In the genomic region with DNA sequence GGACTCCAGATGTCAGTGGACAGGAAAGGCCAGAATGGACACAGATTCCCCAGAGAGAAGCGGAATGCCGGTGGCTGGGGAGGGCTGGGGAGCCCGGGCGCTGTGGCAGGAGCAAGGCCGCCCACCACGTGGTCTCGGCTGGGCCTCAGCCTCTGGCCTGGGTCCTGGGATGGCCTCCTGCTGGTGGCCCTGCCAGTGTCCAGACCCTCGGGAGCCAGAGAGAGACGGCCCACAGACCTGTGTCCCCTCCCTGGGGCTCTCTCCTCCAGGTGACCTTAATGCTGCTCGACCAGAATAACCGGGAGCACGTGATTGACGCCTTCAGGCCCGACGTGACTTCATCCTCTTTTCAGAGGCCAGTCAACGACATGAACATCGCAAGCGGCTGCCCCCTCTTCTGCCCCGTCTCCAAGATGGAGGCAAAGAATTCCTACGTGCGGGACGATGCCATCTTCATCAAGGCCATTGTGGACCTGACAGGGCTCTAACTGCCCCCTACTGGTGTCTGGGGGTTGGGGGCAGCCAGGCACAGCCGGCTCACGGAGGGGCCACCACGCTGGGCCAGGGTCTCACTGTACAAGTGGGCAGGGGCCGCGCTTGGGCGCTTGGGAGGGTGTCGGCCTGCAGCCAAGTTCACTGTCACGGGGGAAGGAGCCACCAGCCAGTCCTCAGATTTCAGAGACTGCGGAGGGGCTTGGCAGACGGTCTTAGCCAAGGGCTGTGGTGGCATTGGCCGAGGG, we compare ENCODE assay signal across 18 cellular contexts. TPM values are rescaled to one million over a fixed set of nuclear protein-coding genes. Genes with fewer than 3 reads are reported as not detected.
DNase-seq lines count a peak whose midpoint lies in the region; ATAC-seq, FAIRE-seq and TF ChIP-seq lines count a peak whose summit lies in the region.
"Had no signal": no experiment of that assay in that cellular context is flagged by ENCODE, and none has a peak within 500 bp of the region (broad histone marks: within the 10 kb centered on the region; RNA-seq: fewer than 3 reads in every experiment).

No MANE protein-coding gene starts in this region.

- no peak overlapping the region for H3K27ac Mint-ChIP-seq in nephron progenitor cell
- H3K27ac Mint-ChIP-seq: activated CD4-positive, alpha-beta T cell treated with anti-CD3 and anti-CD28 coated beads, Interleukin-2, amount 10 ng/mL, durations not matched to agents 7 days and 5 days had no signal

- TF ChIP-seq POLR2A in GM12878 (IDR thresholded peaks at IDR 0.05; ENCODE audit: low read depth, low read length), result no peak

- 0 out of 2 replicates have a peak, but pooled peaks cover 3% of the 10 kb centered on the region for H3K4me1 ChIP-seq in BE2C
- H3K4me1 ChIP-seq in GM12878 (ENCODE audit: control insufficient read depth, insufficient read depth, low read length), result no peaks in the 10 kb centered on the region
- H3K4me1 ChIP-seq: foreskin keratinocyte, stomach had no signal

- peaks cover 6% of the 10 kb centered on the region for H3K27me3 Mint-ChIP-seq in nephron progenitor cell (ENCODE audit: low read depth, poor library complexity)
- H3K27me3 Mint-ChIP-seq: activated CD4-positive, alpha-beta T cell treated with anti-CD3 and anti-CD28 coated beads, Interleukin-2, amount 10 ng/mL, durations not matched to agents 7 days and 5 days had no signal

- TF ChIP-seq CTCF in BE2C (IDR thresholded peaks at IDR 0.05; ENCODE audit: low read depth, low read length) (peak; percentile 16), GM12873 (IDR thresholded peaks at IDR 0.05; ENCODE audit: insufficient read depth, low read depth, low read length, missing control alignments) (peak; percentile 14), GM12878 (IDR thresholded peaks at IDR 0.05 in 2 of 3, conservative IDR thresholded peaks at IDR 0.05 in 1 of 3; ENCODE audit: control insufficient read depth in 2 of 3, extremely low read depth in 1 of 3, insufficient read depth in 1 of 3, low read depth in 3 of 3, low read length in 3 of 3) (peak in 2 of 3 experiments; percentile 8 to 22; a peak in 2 of 6 replicates), nephron progenitor cell (IDR thresholded peaks at IDR 0.05) (peak; percentile 11), dorsolateral prefrontal cortex (IDR thresholded peaks at IDR 0.05 in 54 of 56, conservative IDR thresholded peaks at IDR 0.05 in 2 of 56; ENCODE audit: low read depth in 1 of 56, partially characterized antibody in 56 of 56) (no peak)

- no peak overlapping the region for H3K4me2 ChIP-seq in GM12878 (ENCODE audit: control insufficient read depth, insufficient read depth)

- H3K4me1 Mint-ChIP-seq in nephron progenitor cell, result peaks cover 6% of the 10 kb centered on the region

- no peak for TF ChIP-seq EP300 in GM12878 (IDR thresholded peaks at IDR 0.05; ENCODE audit: borderline replicate concordance in 1 of 2, control insufficient read depth in 1 of 2, low read depth in 2 of 2, low read length in 2 of 2)

- WGBS in GM12878 (ENCODE audit: insufficient coverage, insufficient replicate concordance, low lambda C conversion rate, missing lambda C conversion rate), result 93% methylated on average over 33 of the region's 33 CpGs

- H3K36me3 ChIP-seq in BE2C, result peaks cover 51% of the 10 kb centered on the region
- H3K36me3 ChIP-seq in GM12878 (ENCODE audit: control insufficient read depth in 2 of 2, insufficient read depth in 2 of 2, low read length in 1 of 2), result peaks cover 27 to 30% of the 10 kb centered on the region in 2 experiments

- peaks cover 16% of the 10 kb centered on the region for H3K36me3 Mint-ChIP-seq in nephron progenitor cell (ENCODE audit: low read depth)

- H3K79me2 ChIP-seq in GM12878 (ENCODE audit: control insufficient read depth, insufficient read depth, low read length), result no peaks in the 10 kb centered on the region

- H3K27ac ChIP-seq in GM12878 (ENCODE audit: control insufficient read depth, insufficient read depth) (no peak overlapping the region), dorsolateral prefrontal cortex (peak overlapping the region in 11 of 59 donors; percentile 10 to 92 (median 27))
- H3K27ac ChIP-seq: foreskin keratinocyte, stomach had no signal

- no peaks in the 10 kb centered on the region for H3K9me3 Mint-ChIP-seq in nephron progenitor cell
- H3K9me3 Mint-ChIP-seq: activated CD4-positive, alpha-beta T cell treated with anti-CD3 and anti-CD28 coated beads, Interleukin-2, amount 10 ng/mL, durations not matched to agents 7 days and 5 days had no signal

- POLR2A ChIA-PET in GM12878 (lab: Charles Lee), result no interaction called here

- no peak for ATAC-seq in GM12878
- no peak for ATAC-seq in GM19395 (IDR thresholded peaks at IDR 0.05; ENCODE audit: unreplicated experiment)
- ATAC-seq: foreskin keratinocyte had no signal

- no peak for FAIRE-seq in GM12878 (lab: Jason Lieb, UNC)
- FAIRE-seq: astrocyte, TTC549 had no signal

- no peaks in the 10 kb centered on the region for H3K9me3 ChIP-seq in BE2C
- H3K9me3 ChIP-seq in GM12878 (replicated peaks; ENCODE audit: control insufficient read depth, insufficient read depth, low read length), result no peaks in the 10 kb centered on the region
- H3K9me3 ChIP-seq: stomach had no signal

- intact Hi-C loops in GM12878 (cut with micrococcal nuclease; ENCODE audit: unreplicated experiment) (no loop called here), dorsolateral prefrontal cortex (cut with DNase I) (no loop called here)

- RAD21 ChIA-PET in GM12878 (lab: Charles Lee; ENCODE audit: unreplicated experiment), result no interaction called here

- H3K27me3 ChIP-seq in BE2C (no peaks in the 10 kb centered on the region), GM12878 (replicated peaks in 1 of 2; ENCODE audit: control insufficient read depth in 2 of 2, insufficient read depth in 2 of 2, low read length in 1 of 2) (no peaks in the 10 kb centered on the region), dorsolateral prefrontal cortex (no peaks in the 10 kb centered on the region)
- H3K27me3 ChIP-seq: foreskin keratinocyte, stomach had no signal

- no peaks in the 10 kb centered on the region for H4K20me1 ChIP-seq in GM12878 (ENCODE audit: control insufficient read depth, insufficient read depth)

- no peak overlapping the region for H2AFZ ChIP-seq in GM12878 (ENCODE audit: control insufficient read depth, low read depth, low read length)

- DNase-seq in BE2C (no peak), GM12878 (ENCODE audit: low read depth, low spot score) (no peak), nephron progenitor cell (no peak), HuH-7 (ENCODE audit: low spot score) (no peak), dorsolateral prefrontal cortex (no peak), Kasumi-1 (lab: John Stamatoyannopoulos, UW) (no peak)
- DNase-seq: activated CD4-positive, alpha-beta T cell treated with anti-CD3 and anti-CD28 coated beads, Interleukin-2, amount 10 ng/mL, durations not matched to agents 7 days and 5 days; activated naive CD4-positive, alpha-beta T cell treated with Interleukin-2 at 50 U/mL for 16 hours; foreskin keratinocyte; left colon; NCI-H1694 treated with DMSO at 0.1 percent for 48 hours; NCI-H2227 treated with DMSO at 0.1 percent for 48 hours; nucleus accumbens; stomach had no signal

- SMC1A ChIA-PET in GM12878 (lab: Charles Lee; ENCODE audit: uncharacterized antibody, unreplicated experiment), result interaction anchor here (1.0 kb wide), 1 partner anchor 115 kb away, joined by 3 read pairs; no protein-coding TSS in a partner anchor

- in situ Hi-C loops in GM12878 (cut with MboI), result no loop called here

- H3K9ac ChIP-seq in GM12878 (ENCODE audit: control insufficient read depth, insufficient read depth, low read length), result no peak overlapping the region

- 0 out of 2 replicates have a peak, but pooled peaks have one; percentile 6 for TF ChIP-seq RAD21 in GM12878 (IDR thresholded peaks at IDR 0.05; ENCODE audit: insufficient read depth, low read depth, low read length)

- CTCF ChIA-PET in GM12878 (lab: Yijun Ruan, JAX), result interaction anchor here (1.4 kb wide), 1 partner anchor 22 kb away, joined by 3 read pairs; no protein-coding TSS in a partner anchor

- no TSS peak for BruUV-seq in GM12878 (replicated peaks; lab: Mats Ljungman, UMichigan)

- no peak overlapping the region for H3K4me3 Mint-ChIP-seq in nephron progenitor cell
- H3K4me3 Mint-ChIP-seq: activated CD4-positive, alpha-beta T cell treated with anti-CD3 and anti-CD28 coated beads, Interleukin-2, amount 10 ng/mL, durations not matched to agents 7 days and 5 days had no signal

- H3K4me3 ChIP-seq in BE2C (ENCODE audit: low read depth, low read length) (no peak overlapping the region), GM12878 (no peak overlapping the region), dorsolateral prefrontal cortex (no peak overlapping the region)
- H3K4me3 ChIP-seq: stomach had no signal

RNA-seq across cellular contexts. Expression of gene FBXW5, which starts 19.0 kb away (rescaled TPM):
- 258 TPM for polyA plus RNA-seq in BE2C (2012; ENCODE audit: insufficient read depth, insufficient read length, low read depth)
- 60.6 and 82.0 TPM in 2 replicates for total RNA-seq in GM12878 (2013; cell fraction: nucleolus; rRNA removed)
- 84.3 and 97.3 TPM in 2 replicates for total RNA-seq in GM12878 (2014; rRNA removed)
- total RNA-seq in GM12878 (2014; rRNA removed; fragmentation: Illumina TruSeq; extraction: Trizol), result 11.7 and 15.5 TPM in 2 replicates
- total RNA-seq in GM12878 (2021), result 70.4 and 73.0 TPM in 2 replicates
- polyA plus RNA-seq in GM12878 (2011; ENCODE audit: low read depth), result 15.5 TPM
- polyA plus RNA-seq in GM12878 (2011; rRNA removed), result 10.6 and 29.8 TPM in 2 replicates
- polyA plus RNA-seq in GM12878 (2011; cell fraction: cytosol; rRNA removed), result 60.0 and 119 TPM in 2 replicates
- polyA plus RNA-seq in GM12878 (2011; cell fraction: nucleus; rRNA removed), result 295 and 360 TPM in 2 replicates
- polyA plus RNA-seq in GM12878 (2012), result 45.0 and 50.4 TPM in 2 replicates
- polyA plus RNA-seq in GM12878 (2014; fragmentation: Illumina TruSeq; extraction: Trizol), result 0.68 and 5.0 TPM in 2 replicates
- polyA plus RNA-seq in GM12878 (2014; fragmentation: Nextera tagmentation; extraction: Ambion mirVana), result 1 to 10 TPM in 1 of 2 experiments, under 1 TPM in 1; 0.21 to 1.4 TPM
- 67.3 and 79.6 TPM in 2 replicates for polyA plus RNA-seq in GM12878 (2014; rRNA removed)
- 10 to 100 TPM; 59.2 to 63.4 TPM for polyA plus RNA-seq in GM12878 (2016; fragmentation: Nextera tagmentation; extraction: Ambion mirVana)
- polyA minus RNA-seq in GM12878 (2011; rRNA and poly(A)+ RNA removed), result 42.2 and 81.4 TPM in 2 replicates
- 67.9 and 75.6 TPM in 2 replicates for polyA minus RNA-seq in GM12878 (2011; cell fraction: cytosol; rRNA and poly(A)+ RNA removed)
- 52.3 and 85.2 TPM in 2 replicates for polyA minus RNA-seq in GM12878 (2011; cell fraction: nucleus; rRNA and poly(A)+ RNA removed)
- 100 to 1,000 TPM in 22 of 120 experiments, 10 to 100 TPM in 98; 66.7 to 121 (median 89.9) TPM for total RNA-seq in dorsolateral prefrontal cortex

RNA-seq across cellular contexts. Expression of gene C8G, which starts 19.5 kb away (rescaled TPM):
- polyA plus RNA-seq in BE2C (2012; ENCODE audit: insufficient read depth, insufficient read length, low read depth), result 11.2 TPM
- total RNA-seq in GM12878 (2013; cell fraction: nucleolus; rRNA removed), result not detected in 2 replicates
- not detected in 2 replicates for total RNA-seq in GM12878 (2014; rRNA removed)
- total RNA-seq in GM12878 (2014; rRNA removed; fragmentation: Illumina TruSeq; extraction: Trizol), result not detected in 2 replicates
- 0.64 and 0.69 TPM in 2 replicates for total RNA-seq in GM12878 (2021)
- polyA plus RNA-seq in GM12878 (2011; ENCODE audit: low read depth), result not detected
- polyA plus RNA-seq in GM12878 (2011; rRNA removed), result not detected in 2 replicates
- 0.23 TPM in 1 of 2 replicates, not detected in the other for polyA plus RNA-seq in GM12878 (2011; cell fraction: cytosol; rRNA removed)
- polyA plus RNA-seq in GM12878 (2011; cell fraction: nucleus; rRNA removed), result 1.4 and 2.9 TPM in 2 replicates
- polyA plus RNA-seq in GM12878 (2012), result 1.4 TPM in 1 of 2 replicates, not detected in the other
- not detected in 2 replicates for polyA plus RNA-seq in GM12878 (2014; fragmentation: Illumina TruSeq; extraction: Trizol)
- not detected for polyA plus RNA-seq in GM12878 (2014; fragmentation: Nextera tagmentation; extraction: Ambion mirVana)
- 0.26 and 1.5 TPM in 2 replicates for polyA plus RNA-seq in GM12878 (2014; rRNA removed)
- polyA plus RNA-seq in GM12878 (2016; fragmentation: Nextera tagmentation; extraction: Ambion mirVana), result under 1 TPM in 1 of 2 experiments, not detected in 1; 0.50 TPM
- polyA minus RNA-seq in GM12878 (2011; rRNA and poly(A)+ RNA removed), result not detected in 2 replicates
- polyA minus RNA-seq in GM12878 (2011; cell fraction: cytosol; rRNA and poly(A)+ RNA removed), result not detected in 2 replicates
- polyA minus RNA-seq in GM12878 (2011; cell fraction: nucleus; rRNA and poly(A)+ RNA removed), result 1.1 TPM in 1 of 2 replicates, not detected in the other
- total RNA-seq in dorsolateral prefrontal cortex, result 1 to 10 TPM in 95 of 120 experiments, under 1 TPM in 1, not detected in 24; 1.00 to 6.0 (median 2.2) TPM
- total RNA-seq: stomach had no signal

RNA-seq across cellular contexts. Expression of gene LCN12, which starts 26.5 kb away (rescaled TPM):
- 3.2 TPM for polyA plus RNA-seq in BE2C (2012; ENCODE audit: insufficient read depth, insufficient read length, low read depth)
- total RNA-seq in GM12878 (2013; cell fraction: nucleolus; rRNA removed), result 1.1 and 2.4 TPM in 2 replicates
- total RNA-seq in GM12878 (2014; rRNA removed) (0.40 TPM in 1 of 2 replicates, not detected in the other), GM12878 (2014; rRNA removed; fragmentation: Illumina TruSeq; extraction: Trizol) (not detected in 2 replicates), GM12878 (2021) (0.64 TPM in 1 of 2 replicates, not detected in the other), dorsolateral prefrontal cortex (10 to 100 TPM in 108 of 120 experiments, 1 to 10 TPM in 12; 5.2 to 34.4 (median 16.7) TPM)
- polyA plus RNA-seq in GM12878 (2011; ENCODE audit: low read depth), result not detected
- polyA plus RNA-seq in GM12878 (2011; rRNA removed) (0.20 and 0.48 TPM in 2 replicates), GM12878 (2014; fragmentation: Illumina TruSeq; extraction: Trizol) (0.25 TPM in 1 of 2 replicates, not detected in the other), GM12878 (2014; fragmentation: Nextera tagmentation; extraction: Ambion mirVana) (not detected), GM12878 (2014; rRNA removed) (0.06 and 0.41 TPM in 2 replicates), GM12878 (2016; fragmentation: Nextera tagmentation; extraction: Ambion mirVana) (under 1 TPM; 0.33 to 0.44 TPM)
- 0.07 and 0.42 TPM in 2 replicates for polyA plus RNA-seq in GM12878 (2011; cell fraction: cytosol; rRNA removed)
- 11.8 and 13.0 TPM in 2 replicates for polyA plus RNA-seq in GM12878 (2011; cell fraction: nucleus; rRNA removed)
- polyA plus RNA-seq in GM12878 (2012), result 0.72 and 0.74 TPM in 2 replicates
- 0.22 and 0.26 TPM in 2 replicates for polyA minus RNA-seq in GM12878 (2011; rRNA and poly(A)+ RNA removed)
- not detected in 2 replicates for polyA minus RNA-seq in GM12878 (2011; cell fraction: cytosol; rRNA and poly(A)+ RNA removed)
- 1.2 and 2.8 TPM in 2 replicates for polyA minus RNA-seq in GM12878 (2011; cell fraction: nucleus; rRNA and poly(A)+ RNA removed)
- total RNA-seq: astrocyte, foreskin keratinocyte had no signal

RNA-seq across cellular contexts. Expression of gene TRAF2, which starts 39.3 kb away (rescaled TPM):
- 26.8 TPM for polyA plus RNA-seq in BE2C (2012; ENCODE audit: insufficient read depth, insufficient read length, low read depth)
- 38.1 and 39.7 TPM in 2 replicates for total RNA-seq in GM12878 (2013; cell fraction: nucleolus; rRNA removed)
- total RNA-seq in GM12878 (2014; rRNA removed), result 15.8 and 16.8 TPM in 2 replicates
- 12.3 and 13.2 TPM in 2 replicates for total RNA-seq in GM12878 (2014; rRNA removed; fragmentation: Illumina TruSeq; extraction: Trizol)
- 31.0 and 33.5 TPM in 2 replicates for total RNA-seq in GM12878 (2021)
- 5.8 TPM for polyA plus RNA-seq in GM12878 (2011; ENCODE audit: low read depth)
- 10.5 and 21.6 TPM in 2 replicates for polyA plus RNA-seq in GM12878 (2011; rRNA removed)
- polyA plus RNA-seq in GM12878 (2011; cell fraction: cytosol; rRNA removed), result 27.2 and 41.1 TPM in 2 replicates
- 41.5 and 49.9 TPM in 2 replicates for polyA plus RNA-seq in GM12878 (2011; cell fraction: nucleus; rRNA removed)
- polyA plus RNA-seq in GM12878 (2012), result 13.9 and 17.4 TPM in 2 replicates
- 1.9 and 10.0 TPM in 2 replicates for polyA plus RNA-seq in GM12878 (2014; fragmentation: Illumina TruSeq; extraction: Trizol)
- 1 to 10 TPM in 1 of 2 experiments, under 1 TPM in 1; 0.34 to 1.1 TPM for polyA plus RNA-seq in GM12878 (2014; fragmentation: Nextera tagmentation; extraction: Ambion mirVana)
- polyA plus RNA-seq in GM12878 (2014; rRNA removed), result 28.1 and 29.4 TPM in 2 replicates
- 10 to 100 TPM; 39.3 to 39.5 TPM for polyA plus RNA-seq in GM12878 (2016; fragmentation: Nextera tagmentation; extraction: Ambion mirVana)
- 17.8 and 29.4 TPM in 2 replicates for polyA minus RNA-seq in GM12878 (2011; rRNA and poly(A)+ RNA removed)
- 10.8 and 15.8 TPM in 2 replicates for polyA minus RNA-seq in GM12878 (2011; cell fraction: cytosol; rRNA and poly(A)+ RNA removed)
- polyA minus RNA-seq in GM12878 (2011; cell fraction: nucleus; rRNA and poly(A)+ RNA removed), result 31.7 and 38.1 TPM in 2 replicates
- total RNA-seq in dorsolateral prefrontal cortex, result 10 to 100 TPM; 11.1 to 47.8 (median 17.7) TPM

RNA-seq across cellular contexts. Expression of gene PTGDS, which starts 51.7 kb away (rescaled TPM):
- polyA plus RNA-seq in BE2C (2012; ENCODE audit: insufficient read depth, insufficient read length, low read depth), result 1.5 TPM
- not detected in 2 replicates for total RNA-seq in GM12878 (2013; cell fraction: nucleolus; rRNA removed)
- total RNA-seq in GM12878 (2014; rRNA removed) (not detected in 2 replicates), GM12878 (2014; rRNA removed; fragmentation: Illumina TruSeq; extraction: Trizol) (not detected in 2 replicates), GM12878 (2021) (not detected in 2 replicates), dorsolateral prefrontal cortex (1,000 to 10,000 TPM; 1,122 to 4,894 (median 2,197) TPM)
- not detected for polyA plus RNA-seq in GM12878 (2011; ENCODE audit: low read depth)
- polyA plus RNA-seq in GM12878 (2011; rRNA removed) (not detected in 2 replicates), GM12878 (2014; fragmentation: Illumina TruSeq; extraction: Trizol) (not detected in 2 replicates), GM12878 (2014; fragmentation: Nextera tagmentation; extraction: Ambion mirVana) (not detected), GM12878 (2014; rRNA removed) (not detected in 2 replicates), GM12878 (2016; fragmentation: Nextera tagmentation; extraction: Ambion mirVana) (not detected)
- not detected in 2 replicates for polyA plus RNA-seq in GM12878 (2011; cell fraction: cytosol; rRNA removed)
- not detected in 2 replicates for polyA plus RNA-seq in GM12878 (2011; cell fraction: nucleus; rRNA removed)
- not detected in 2 replicates for polyA plus RNA-seq in GM12878 (2012)
- polyA minus RNA-seq in GM12878 (2011; rRNA and poly(A)+ RNA removed), result not detected in 2 replicates
- not detected in 2 replicates for polyA minus RNA-seq in GM12878 (2011; cell fraction: cytosol; rRNA and poly(A)+ RNA removed)
- not detected in 2 replicates for polyA minus RNA-seq in GM12878 (2011; cell fraction: nucleus; rRNA and poly(A)+ RNA removed)
- total RNA-seq: foreskin keratinocyte had no signal
- polyA plus RNA-seq: foreskin keratinocyte had no signal

Comparison
In these comparisons a context has a peak if more than half of its experiments do, and no peak if none do; other contexts are left out.
1. CTCF ChIP-seq: peak in BE2C (single experiment), GM12873 (single experiment), GM12878 (2 of 3) and nephron progenitor cell (single experiment); none in dorsolateral prefrontal cortex (0 of 56).